7 cellular contexts compared by ENCODE assay signal in genomic region chr9:129550199-129550839, GRCh38.
A peak's percentile ranks its signal among the peaks of the same experiment; 100 is the strongest.
DNase-seq lines count a peak whose midpoint lies in the region; ATAC-seq, FAIRE-seq and TF ChIP-seq lines count a peak whose summit lies in the region.

No MANE protein-coding gene starts in this region.

- intact Hi-C loops in sciatic nerve (cut with DNase I), result no loop called here

- peak overlapping the region; percentile 15 for H3K4me3 ChIP-seq in bronchial epithelial cell (ENCODE audit: low read depth, low read length)

- no peaks in the 10 kb centered on the region for H3K36me3 ChIP-seq in bronchial epithelial cell (ENCODE audit: control insufficient read depth, insufficient read depth, low read length)

- ATAC-seq in sciatic nerve, result peak; percentile 84

- peaks cover 4% of the 10 kb centered on the region for H3K27me3 ChIP-seq in bronchial epithelial cell (ENCODE audit: control insufficient read depth, insufficient read depth, low read length)

- TF ChIP-seq POLR2A in erythroblast (IDR thresholded peaks at IDR 0.05; ENCODE audit: low read length), result no peak

- TF ChIP-seq CTCF in GM20000 (IDR thresholded peaks at IDR 0.05; ENCODE audit: extremely low read depth, missing control alignments) (no peak), bronchial epithelial cell (IDR thresholded peaks at IDR 0.05; ENCODE audit: insufficient read depth, low read length, severe bottlenecking) (no peak)

- no peak for FAIRE-seq in bronchial epithelial cell (lab: Jason Lieb, UNC)

- peak; percentile 23 for DNase-seq in GM20000 (ENCODE audit: low spot score)
- peak; percentile 51 for DNase-seq in NCI-H774 (lab: John Stamatoyannopoulos, UW)
- no peak for DNase-seq in bronchial epithelial cell (ENCODE audit: low read depth)
- DNase-seq in iPS-NIHi11 (ENCODE audit: low spot score), result peak; percentile 79
- DNase-seq in sciatic nerve (ENCODE audit: low spot score), result peak; percentile 90
- DNase-seq in erythroblast (lab: John Stamatoyannopoulos, UW), result no peak
- DNase-seq in NOMO-1 treated with dmso at 0.1 percent for 144 hours (lab: John Stamatoyannopoulos, UW; ENCODE audit: unreplicated experiment), result no peak

Comparison
In these comparisons a context has a peak if more than half of its experiments do, and no peak if none do; other contexts are left out.
1. DNase-seq: peak in GM20000 (single experiment), NCI-H774 (single experiment), iPS-NIHi11 (single experiment) and sciatic nerve (single experiment); none in bronchial epithelial cell (single experiment), erythroblast (0 of 2) and NOMO-1 treated with dmso at 0.1 percent for 144 hours (single experiment).